Comparison of ENCODE assay signal across 8 cellular contexts in the genomic region with DNA sequence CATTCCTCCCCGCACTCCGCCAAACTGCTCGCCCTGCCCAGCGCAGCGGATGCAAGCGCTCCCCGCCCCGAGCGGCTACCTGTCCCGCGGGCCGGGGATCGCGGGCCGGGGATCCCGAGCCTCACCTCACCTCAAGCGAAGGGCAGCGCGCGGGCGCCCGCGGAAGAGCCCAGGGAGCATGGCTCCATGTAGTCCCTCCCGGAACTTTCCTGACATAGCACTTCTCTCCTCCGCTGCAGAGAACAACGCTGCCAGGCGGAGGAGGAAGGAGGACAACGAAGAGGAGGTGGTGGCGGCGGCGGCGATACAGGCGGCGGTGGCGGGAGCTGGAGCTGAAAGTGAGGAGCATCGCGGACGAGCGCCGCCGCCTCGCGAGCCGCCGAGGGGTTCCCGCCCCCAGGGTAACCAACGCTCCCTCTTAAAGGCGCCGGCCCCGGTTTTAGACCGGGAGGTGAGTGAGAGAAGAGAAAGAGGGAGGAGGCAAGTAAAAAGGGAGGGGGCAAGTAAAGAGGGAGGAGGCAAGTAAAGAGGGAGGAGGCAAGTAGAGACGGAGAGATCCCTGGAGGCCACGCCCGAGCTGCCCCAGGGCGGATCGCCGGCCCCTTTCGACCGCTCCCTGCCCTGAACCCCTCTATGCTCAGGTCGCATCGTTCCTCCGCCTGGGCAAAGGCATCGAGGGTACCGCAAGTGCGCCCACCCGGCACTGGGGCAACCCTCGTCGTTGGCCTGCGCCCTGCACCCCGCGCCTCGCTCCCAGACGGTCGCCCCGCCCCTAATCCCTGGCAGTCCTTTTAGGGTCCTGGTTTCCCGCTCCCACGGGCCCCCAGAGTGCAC. TPM values are rescaled to one million over a fixed set of nuclear protein-coding genes. Genes with fewer than 3 reads are reported as not detected.
DNase-seq lines count a peak whose midpoint lies in the region; TF ChIP-seq lines count a peak whose summit lies in the region.

A gene with protein sequence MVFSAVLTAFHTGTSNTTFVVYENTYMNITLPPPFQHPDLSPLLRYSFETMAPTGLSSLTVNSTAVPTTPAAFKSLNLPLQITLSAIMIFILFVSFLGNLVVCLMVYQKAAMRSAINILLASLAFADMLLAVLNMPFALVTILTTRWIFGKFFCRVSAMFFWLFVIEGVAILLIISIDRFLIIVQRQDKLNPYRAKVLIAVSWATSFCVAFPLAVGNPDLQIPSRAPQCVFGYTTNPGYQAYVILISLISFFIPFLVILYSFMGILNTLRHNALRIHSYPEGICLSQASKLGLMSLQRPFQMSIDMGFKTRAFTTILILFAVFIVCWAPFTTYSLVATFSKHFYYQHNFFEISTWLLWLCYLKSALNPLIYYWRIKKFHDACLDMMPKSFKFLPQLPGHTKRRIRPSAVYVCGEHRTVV (minus strand): TSS at position 340 of the 834 bp plus-strand sequence. CDS start 37,746 bp downstream, outside the sequence.

- H3K9me3 ChIP-seq in Karpas-422 (ENCODE audit: low read length): no peaks in the 10 kb centered on the region

- H3K79me2 ChIP-seq in Karpas-422 (ENCODE audit: low read length): no peaks in the 10 kb centered on the region

- H3K27ac Mint-ChIP-seq in HFFc6: peak within 1 kb of the TSS; percentile 77
- H3K27ac Mint-ChIP-seq in T-helper 1 cell treated with Interleukin-12 subunit alpha and Interleukin-12 subunit beta and Interleukin-4 antibody, amounts not matched to agents 30 μg/mL and 1 μg/mL, for 36 hours: peak within 1 kb of the TSS; percentile 41

- no peaks in the 10 kb centered on the region for H3K36me3 Mint-ChIP-seq in HFFc6 (ENCODE audit: low read depth)
- peaks cover 2% of the 10 kb centered on the region for H3K36me3 Mint-ChIP-seq in T-helper 1 cell treated with Interleukin-12 subunit alpha and Interleukin-12 subunit beta and Interleukin-4 antibody, amounts not matched to agents 30 μg/mL and 1 μg/mL, for 36 hours (ENCODE audit: low read depth)

- H3K4me3 ChIP-seq in GM12875 (ENCODE audit: low read depth, low read length) (peak within 1 kb of the TSS; percentile 84), skeletal muscle cell (ENCODE audit: low read depth, low read length) (peak within 1 kb of the TSS; percentile 85), Karpas-422 (ENCODE audit: low read length) (no peak within 1 kb of the TSS)

- no peaks in the 10 kb centered on the region for H3K4me1 ChIP-seq in Karpas-422 (ENCODE audit: low read length)

- no peak within 1 kb of the TSS for H3K27ac ChIP-seq in Karpas-422 (ENCODE audit: low read length)

- no peaks in the 10 kb centered on the region for H4K20me1 ChIP-seq in Karpas-422 (ENCODE audit: insufficient read depth, low read depth, low read length)

- no peak within 1 kb of the TSS for H3K4me2 ChIP-seq in Karpas-422 (ENCODE audit: low read depth, low read length, poor library complexity, severe bottlenecking)

- no peak for TF ChIP-seq CTCF in GM12875 (IDR thresholded peaks at IDR 0.05; ENCODE audit: borderline replicate concordance, insufficient read depth, low read depth, low read length)
- TF ChIP-seq CTCF in HFFc6 (IDR thresholded peaks at IDR 0.05): peak; percentile 12; the same call in 1 of the 2 replicates

- H3K9ac ChIP-seq in Karpas-422 (ENCODE audit: low read length): no peak within 1 kb of the TSS

- no peaks in the 10 kb centered on the region for H3K27me3 ChIP-seq in Karpas-422 (ENCODE audit: low read length)

- peak; percentile 74 for DNase-seq in HFFc6
- DNase-seq in NAMALWA (ENCODE audit: low spot score): peak; percentile 75
- peak; percentile 85 for DNase-seq in astrocyte of the hippocampus (ENCODE audit: low read depth, low spot score)
- DNase-seq in iPS DF 4.7 (ENCODE audit: extremely low read depth, low spot score): peak; percentile 66
- DNase-seq in skeletal muscle cell (ENCODE audit: low read depth): peak; percentile 27
- no peak for DNase-seq in Karpas-422

- no peaks in the 10 kb centered on the region for H3K36me3 ChIP-seq in Karpas-422 (ENCODE audit: insufficient read depth, low read length)

- peaks cover 41% of the 10 kb centered on the region for H3K4me1 Mint-ChIP-seq in HFFc6 (ENCODE audit: low read depth)
- peaks cover 10% of the 10 kb centered on the region for H3K4me1 Mint-ChIP-seq in T-helper 1 cell treated with Interleukin-12 subunit alpha and Interleukin-12 subunit beta and Interleukin-4 antibody, amounts not matched to agents 30 μg/mL and 1 μg/mL, for 36 hours (ENCODE audit: low read depth)

- H3K9me2 ChIP-seq in Karpas-422 (replicated peaks; ENCODE audit: insufficient read depth, low read length): no peaks in the 10 kb centered on the region

- H2AFZ ChIP-seq in Karpas-422 (ENCODE audit: low read length): no peak within 1 kb of the TSS

- peaks cover 3% of the 10 kb centered on the region; the same call in 1 of the 2 replicates for H3K27me3 Mint-ChIP-seq in HFFc6 (ENCODE audit: insufficient read depth)
- peaks cover 45% of the 10 kb centered on the region for H3K27me3 Mint-ChIP-seq in T-helper 1 cell treated with Interleukin-12 subunit alpha and Interleukin-12 subunit beta and Interleukin-4 antibody, amounts not matched to agents 30 μg/mL and 1 μg/mL, for 36 hours (ENCODE audit: low read depth)

- H3K4me3 Mint-ChIP-seq in HFFc6: peak within 1 kb of the TSS; percentile 96
- peak within 1 kb of the TSS; percentile 88 for H3K4me3 Mint-ChIP-seq in T-helper 1 cell treated with Interleukin-12 subunit alpha and Interleukin-12 subunit beta and Interleukin-4 antibody, amounts not matched to agents 30 μg/mL and 1 μg/mL, for 36 hours

- H3K9me3 Mint-ChIP-seq in HFFc6: no peaks in the 10 kb centered on the region
- no peaks in the 10 kb centered on the region for H3K9me3 Mint-ChIP-seq in T-helper 1 cell treated with Interleukin-12 subunit alpha and Interleukin-12 subunit beta and Interleukin-4 antibody, amounts not matched to agents 30 μg/mL and 1 μg/mL, for 36 hours

RNA-seq across cellular contexts. Expression of the gene that starts here (rescaled TPM):
- 1 to 10 TPM; 1.4 to 2.5 (median 2.1) TPM for total RNA-seq in HFFc6 (2021; fragmentation: NEBNext Ultra II Directional; extraction: Animal tissue kit (Norgen Biotek cat#: 25700))
- total RNA-seq in Karpas-422 (2014; rRNA removed; shearing (Covaris generic); ENCODE audit: low replicate concordance): not detected in 2 replicates
